1 cellular context compared by ENCODE assay signal in genomic region chr1:6483010-6483760, GRCh38.
A peak's percentile ranks its signal among the peaks of the same experiment; 100 is the strongest.
TF ChIP-seq lines count a peak whose summit lies in the region.

No MANE protein-coding gene starts in this region.

TF ChIP-seq in K562, 482 proteins besides CTCF, POLR2A, EP300 and RAD21:
- TF ChIP-seq CBFB (CRISPR knock-in tag; IDR thresholded peaks at IDR 0.05) (0 out of 2 replicates have a peak, but pooled peaks have one; percentile 32), ZC3H11A (IDR thresholded peaks at IDR 0.05; ENCODE audit: low read depth, low read length) (no peak), PBX2 (CRISPR knock-in tag; IDR thresholded peaks at IDR 0.05; ENCODE audit: low read depth) (no peak), PBX2 (tag; conservative IDR thresholded peaks at IDR 0.05; ENCODE audit: low read depth) (no peak), ZNF121 (CRISPR knock-in tag; conservative IDR thresholded peaks at IDR 0.05) (peak; percentile 27), ZNF699 (CRISPR knock-in tag; IDR thresholded peaks at IDR 0.05; ENCODE audit: insufficient replicate concordance) (no peak), MYC (IDR thresholded peaks at IDR 0.05; ENCODE audit: low read depth, low read length) (no peak), MYC (CRISPR knock-in tag; IDR thresholded peaks at IDR 0.05; ENCODE audit: borderline replicate concordance, low read depth) (0 out of 2 replicates have a peak, but pooled peaks have one; percentile 17), ZFPM2 (CRISPR knock-in tag; IDR thresholded peaks at IDR 0.05) (no peak), TAF15 (IDR thresholded peaks at IDR 0.05; ENCODE audit: low read depth, low read length) (no peak)
